1 cellular context compared by ENCODE assay signal in the genomic region with DNA sequence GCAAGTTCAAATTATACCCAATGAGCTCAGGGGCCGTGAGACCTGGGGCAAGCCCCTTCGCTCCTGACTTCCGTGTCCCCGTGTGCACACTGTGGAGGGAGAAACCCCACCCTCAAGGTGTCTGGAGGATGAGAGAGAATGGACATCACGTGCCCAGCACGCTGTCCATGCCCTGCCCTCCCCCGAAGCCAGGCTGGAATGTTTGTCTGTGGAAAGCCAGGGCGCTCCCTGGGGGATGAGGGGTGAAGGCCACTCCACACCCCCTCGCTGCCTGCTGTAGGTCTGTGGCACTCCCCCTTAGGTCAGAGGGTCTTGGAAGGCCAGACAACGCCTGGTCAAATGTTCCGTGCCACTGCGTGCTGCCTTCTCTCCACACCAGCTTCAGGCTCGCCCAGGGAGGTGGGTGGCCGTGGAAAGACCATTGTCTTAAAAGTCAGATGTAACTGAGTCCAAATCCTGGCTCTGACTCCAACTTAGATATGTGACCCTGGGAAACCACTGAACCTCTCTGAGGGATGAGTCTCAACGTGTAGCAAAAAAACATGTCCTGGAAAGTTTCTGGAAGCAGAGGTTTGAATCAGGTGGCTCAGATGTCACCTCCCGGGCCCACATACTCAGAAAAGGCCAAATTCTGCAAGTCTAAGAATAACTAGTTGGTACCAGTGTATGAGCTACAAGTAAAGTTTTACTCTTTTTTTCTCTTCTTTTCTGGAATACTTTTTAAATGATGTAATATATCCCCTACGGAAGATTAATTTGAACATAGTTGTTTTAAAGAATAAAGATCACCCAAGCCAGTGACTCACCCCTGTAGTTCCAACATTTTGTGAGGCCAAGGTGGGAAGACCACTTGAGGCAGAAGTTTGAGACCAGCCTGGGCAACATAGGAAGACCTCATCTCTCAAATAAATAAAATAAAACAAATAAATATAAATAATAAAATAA.
TF ChIP-seq lines count a peak whose summit lies in the region.

No MANE protein-coding gene starts in this region.

TF ChIP-seq in HCT116, 20 proteins besides CTCF, POLR2A, EP300 and RAD21:
- TF ChIP-seq, protein P1, sequence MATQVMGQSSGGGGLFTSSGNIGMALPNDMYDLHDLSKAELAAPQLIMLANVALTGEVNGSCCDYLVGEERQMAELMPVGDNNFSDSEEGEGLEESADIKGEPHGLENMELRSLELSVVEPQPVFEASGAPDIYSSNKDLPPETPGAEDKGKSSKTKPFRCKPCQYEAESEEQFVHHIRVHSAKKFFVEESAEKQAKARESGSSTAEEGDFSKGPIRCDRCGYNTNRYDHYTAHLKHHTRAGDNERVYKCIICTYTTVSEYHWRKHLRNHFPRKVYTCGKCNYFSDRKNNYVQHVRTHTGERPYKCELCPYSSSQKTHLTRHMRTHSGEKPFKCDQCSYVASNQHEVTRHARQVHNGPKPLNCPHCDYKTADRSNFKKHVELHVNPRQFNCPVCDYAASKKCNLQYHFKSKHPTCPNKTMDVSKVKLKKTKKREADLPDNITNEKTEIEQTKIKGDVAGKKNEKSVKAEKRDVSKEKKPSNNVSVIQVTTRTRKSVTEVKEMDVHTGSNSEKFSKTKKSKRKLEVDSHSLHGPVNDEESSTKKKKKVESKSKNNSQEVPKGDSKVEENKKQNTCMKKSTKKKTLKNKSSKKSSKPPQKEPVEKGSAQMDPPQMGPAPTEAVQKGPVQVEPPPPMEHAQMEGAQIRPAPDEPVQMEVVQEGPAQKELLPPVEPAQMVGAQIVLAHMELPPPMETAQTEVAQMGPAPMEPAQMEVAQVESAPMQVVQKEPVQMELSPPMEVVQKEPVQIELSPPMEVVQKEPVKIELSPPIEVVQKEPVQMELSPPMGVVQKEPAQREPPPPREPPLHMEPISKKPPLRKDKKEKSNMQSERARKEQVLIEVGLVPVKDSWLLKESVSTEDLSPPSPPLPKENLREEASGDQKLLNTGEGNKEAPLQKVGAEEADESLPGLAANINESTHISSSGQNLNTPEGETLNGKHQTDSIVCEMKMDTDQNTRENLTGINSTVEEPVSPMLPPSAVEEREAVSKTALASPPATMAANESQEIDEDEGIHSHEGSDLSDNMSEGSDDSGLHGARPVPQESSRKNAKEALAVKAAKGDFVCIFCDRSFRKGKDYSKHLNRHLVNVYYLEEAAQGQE (IDR thresholded peaks at IDR 0.05; ENCODE audit: low read depth), result no peak
- TF ChIP-seq EGR1 (IDR thresholded peaks at IDR 0.05; ENCODE audit: low read depth), result no peak
- no peak for TF ChIP-seq SIN3A (IDR thresholded peaks at IDR 0.05; ENCODE audit: low read depth)
- TF ChIP-seq JUND (IDR thresholded peaks at IDR 0.05), result no peak
- TF ChIP-seq CBX3 (IDR thresholded peaks at IDR 0.05; ENCODE audit: low read depth), result no peak
- TF ChIP-seq POLR2AphosphoS5 (IDR thresholded peaks at IDR 0.05; ENCODE audit: low read depth, low read length), result no peak
- TF ChIP-seq EZH2 (IDR thresholded peaks at IDR 0.05), result no peak
- TF ChIP-seq, protein P2, sequence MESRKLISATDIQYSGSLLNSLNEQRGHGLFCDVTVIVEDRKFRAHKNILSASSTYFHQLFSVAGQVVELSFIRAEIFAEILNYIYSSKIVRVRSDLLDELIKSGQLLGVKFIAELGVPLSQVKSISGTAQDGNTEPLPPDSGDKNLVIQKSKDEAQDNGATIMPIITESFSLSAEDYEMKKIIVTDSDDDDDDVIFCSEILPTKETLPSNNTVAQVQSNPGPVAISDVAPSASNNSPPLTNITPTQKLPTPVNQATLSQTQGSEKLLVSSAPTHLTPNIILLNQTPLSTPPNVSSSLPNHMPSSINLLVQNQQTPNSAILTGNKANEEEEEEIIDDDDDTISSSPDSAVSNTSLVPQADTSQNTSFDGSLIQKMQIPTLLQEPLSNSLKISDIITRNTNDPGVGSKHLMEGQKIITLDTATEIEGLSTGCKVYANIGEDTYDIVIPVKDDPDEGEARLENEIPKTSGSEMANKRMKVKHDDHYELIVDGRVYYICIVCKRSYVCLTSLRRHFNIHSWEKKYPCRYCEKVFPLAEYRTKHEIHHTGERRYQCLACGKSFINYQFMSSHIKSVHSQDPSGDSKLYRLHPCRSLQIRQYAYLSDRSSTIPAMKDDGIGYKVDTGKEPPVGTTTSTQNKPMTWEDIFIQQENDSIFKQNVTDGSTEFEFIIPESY (IDR thresholded peaks at IDR 0.05; ENCODE audit: extremely low read depth, insufficient replicate concordance, low read length), result no peak
- no peak for TF ChIP-seq TCF7L2 (IDR thresholded peaks at IDR 0.05; ENCODE audit: borderline replicate concordance, extremely low read depth, insufficient read depth, insufficient read length)
- TF ChIP-seq SP1 (IDR thresholded peaks at IDR 0.05; ENCODE audit: low read depth), result no peak
- TF ChIP-seq CEBPB (IDR thresholded peaks at IDR 0.05; ENCODE audit: low read depth), result no peak
- TF ChIP-seq, protein P3, sequence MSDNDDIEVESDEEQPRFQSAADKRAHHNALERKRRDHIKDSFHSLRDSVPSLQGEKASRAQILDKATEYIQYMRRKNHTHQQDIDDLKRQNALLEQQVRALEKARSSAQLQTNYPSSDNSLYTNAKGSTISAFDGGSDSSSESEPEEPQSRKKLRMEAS (IDR thresholded peaks at IDR 0.05), result no peak
